In genomic region chr3:184361532-184361931, GRCh38 we compare ENCODE assay signal across 8 cellular contexts. TPM values are rescaled to one million over a fixed set of nuclear protein-coding genes. Genes with fewer than 3 reads are reported as not detected.
A peak's percentile ranks its signal among the peaks of the same experiment; 100 is the strongest.
DNase-seq lines count a peak whose midpoint lies in the region; ATAC-seq and TF ChIP-seq lines count a peak whose summit lies in the region.

CLCN2 (minus strand) TSS chr3:184361605; CDS start chr3:184361479, 126 bp downstream.
POLR2H (plus strand) TSS chr3:184361710; CDS start chr3:184363493, 1,783 bp downstream.

- H3K27ac ChIP-seq in esophagus muscularis mucosa (replicated peaks in 1 of 4): peak within 1 kb of the TSS; percentile 96 to 99 (median 99)
- peak within 1 kb of the TSS; percentile 98 for H3K27ac ChIP-seq in stomach smooth muscle (ENCODE audit: low read length)

- peak; percentile 47 for ATAC-seq in HG02610 (IDR thresholded peaks at IDR 0.05; ENCODE audit: unreplicated experiment)

- H3K4me1 ChIP-seq in esophagus muscularis mucosa (peaks cover 21 to 42% (median 36%) of the 10 kb centered on the region in 4 donors), stomach smooth muscle (ENCODE audit: control insufficient read depth, insufficient read depth, low read length) (peaks cover 32% of the 10 kb centered on the region)

- peaks cover under 1 to 37% (median 27%) of the 10 kb centered on the region in 4 donors for H3K36me3 ChIP-seq in esophagus muscularis mucosa
- peaks cover 3 to 20% of the 10 kb centered on the region in 2 donors for H3K36me3 ChIP-seq in stomach smooth muscle (ENCODE audit: control insufficient read depth in 2 of 2, insufficient read depth in 2 of 2, low read length in 2 of 2)

- DNase-seq in NCI-H524 (lab: John Stamatoyannopoulos, UW) (peak; percentile 44 to 75), NCI-H524 treated with DMSO at 0.1 percent for 48 hours (lab: John Stamatoyannopoulos, UW) (no peak), NCI-H2196 treated with DMSO at 0.1 percent for 48 hours (lab: John Stamatoyannopoulos, UW; ENCODE audit: unreplicated experiment) (peak; percentile 71), esophagus muscularis mucosa (ENCODE audit: extremely low spot score) (no peak), myocyte (ENCODE audit: low read depth) (peak; percentile 69)
- peak; percentile 79 for DNase-seq in activated CD8-positive, alpha-beta memory T cell treated with anti-CD3 and anti-CD28 coated beads, Interleukin-2, amount 50 U/mL, for 48 hours

- H3K4me3 ChIP-seq in esophagus muscularis mucosa (peak within 1 kb of the TSS; percentile 73 to 92 (median 86)), stomach smooth muscle (ENCODE audit: low read length in 2 of 2) (peak within 1 kb of the TSS; percentile 83 to 88)

- no peak for TF ChIP-seq EP300 in esophagus muscularis mucosa (IDR thresholded peaks at IDR 0.05)

- H3K27me3 ChIP-seq in esophagus muscularis mucosa (no peaks in the 10 kb centered on the region), stomach smooth muscle (ENCODE audit: control insufficient read depth in 1 of 2, insufficient read depth in 2 of 2, low read length in 2 of 2) (no peaks in the 10 kb centered on the region)

- H3K9ac ChIP-seq in stomach smooth muscle (ENCODE audit: low read length in 2 of 2): peak within 1 kb of the TSS; percentile 90 to 96

- H3K9me3 ChIP-seq in esophagus muscularis mucosa: no peaks in the 10 kb centered on the region
- H3K9me3 ChIP-seq in stomach smooth muscle (ENCODE audit: control insufficient read depth in 2 of 2, low read length in 2 of 2): no peaks in the 10 kb centered on the region

- no CpG with 5 or more reads among the region's 56 CpGs for WGBS in esophagus muscularis mucosa

- intact Hi-C loops in esophagus muscularis mucosa (cut with DNase I): no loop called here

- no peak for TF ChIP-seq CTCF in esophagus muscularis mucosa (IDR thresholded peaks at IDR 0.05)

- TF ChIP-seq POLR2A in esophagus muscularis mucosa (IDR thresholded peaks at IDR 0.05; ENCODE audit: low read depth): no peak

RNA-seq across cellular contexts. Expression of gene CLCN2, which starts in this region (rescaled TPM):
- total RNA-seq in esophagus muscularis mucosa (1 to 10 TPM; 1.8 to 3.4 (median 2.7) TPM), myocyte (1.8 and 3.4 TPM in 2 replicates)
- 2.9 TPM for polyA plus RNA-seq in myocyte (2012)

RNA-seq across cellular contexts. Expression of gene POLR2H, which starts in this region (rescaled TPM):
- total RNA-seq in esophagus muscularis mucosa: 10 to 100 TPM; 36.0 to 52.1 (median 40.4) TPM
- 77.1 and 87.4 TPM in 2 replicates for total RNA-seq in myocyte
- 74.5 TPM for polyA plus RNA-seq in myocyte (2012)

Comparison
In these comparisons a context has a peak if more than half of its experiments do, and no peak if none do; other contexts are left out.
1. DNase-seq: peak in NCI-H524 (2 of 2), NCI-H2196 treated with DMSO at 0.1 percent for 48 hours (single experiment), activated CD8-positive, alpha-beta memory T cell treated with anti-CD3 and anti-CD28 coated beads, Interleukin-2, amount 50 U/mL, for 48 hours (single experiment) and myocyte (single experiment); none in NCI-H524 treated with DMSO at 0.1 percent for 48 hours (single experiment) and esophagus muscularis mucosa (single experiment).